In the genomic region with DNA sequence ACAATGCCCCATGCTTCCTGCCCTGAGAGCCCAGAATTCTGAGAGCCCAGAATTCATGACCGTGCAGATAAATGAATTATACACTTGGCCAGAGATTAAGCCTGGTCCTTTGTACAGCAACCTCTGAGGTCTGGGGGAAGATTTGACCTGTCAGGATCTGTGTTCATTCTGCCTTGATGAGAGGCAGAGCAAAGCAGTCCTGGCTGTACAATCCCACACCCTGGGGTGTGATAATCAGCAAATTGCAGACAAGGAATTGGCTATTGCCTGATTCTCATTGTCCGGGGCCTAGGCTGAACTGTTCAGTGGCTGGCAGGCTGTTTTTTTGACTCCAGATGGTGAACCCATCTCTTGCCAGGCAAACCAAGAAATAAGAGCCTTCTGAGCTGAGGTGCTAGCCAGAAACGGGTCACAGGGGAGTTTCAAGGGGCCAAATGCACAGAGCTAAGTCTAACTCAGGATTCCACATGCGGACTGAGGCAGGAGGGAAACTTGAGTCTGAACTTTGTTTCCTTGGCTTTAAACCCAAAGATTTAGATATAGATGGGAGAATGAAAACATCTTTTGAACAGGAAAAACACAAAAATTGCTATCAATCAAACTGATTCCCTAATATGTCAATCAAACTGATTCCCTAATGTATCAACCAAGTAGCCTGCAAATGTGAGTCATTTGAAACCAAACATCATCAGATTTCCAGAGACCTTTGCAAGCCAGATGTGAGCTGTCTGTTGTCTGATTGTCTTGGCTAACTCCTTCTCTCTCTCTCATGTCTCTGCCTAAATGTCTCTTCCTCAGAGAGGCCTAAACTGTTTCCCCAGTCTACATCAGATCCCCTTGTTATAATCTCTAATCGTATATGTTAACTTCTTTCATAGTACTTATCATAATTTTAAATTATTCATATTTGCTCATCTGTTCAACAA, we compare ENCODE assay signal across 16 cellular contexts.
"Had no signal": no experiment of that assay in that cellular context is flagged by ENCODE, and none has a peak within 500 bp of the region (broad histone marks: within the 10 kb centered on the region; RNA-seq: fewer than 3 reads in every experiment).

No MANE protein-coding gene starts in this region.

- H3K4me1 Mint-ChIP-seq: naive thymus-derived CD4-positive, alpha-beta T cell; stimulated activated naive CD8-positive, alpha-beta T cell treated with anti-CD3 and anti-CD28 coated beads, Interleukin-15, amount 100 ng/mL, for 72 hours had no signal

- H3K4me3 ChIP-seq: colonic mucosa, gastroesophageal sphincter, lung, testis had no signal

- H3K9me3 Mint-ChIP-seq: naive thymus-derived CD4-positive, alpha-beta T cell; stimulated activated naive CD8-positive, alpha-beta T cell treated with anti-CD3 and anti-CD28 coated beads, Interleukin-15, amount 100 ng/mL, for 72 hours had no signal

- H3K36me3 ChIP-seq: colonic mucosa, gastroesophageal sphincter had no signal

- H3K9me3 ChIP-seq: colonic mucosa, gastroesophageal sphincter, testis had no signal

- H3K36me3 Mint-ChIP-seq: activated naive CD8-positive, alpha-beta T cell; naive thymus-derived CD4-positive, alpha-beta T cell had no signal

- DNase-seq: activated CD4-positive, alpha-beta T cell treated with anti-CD3 and anti-CD28 coated beads, Interleukin-2, amount 50 U/mL, for 48 hours; activated CD4-positive, CD25-positive, alpha-beta regulatory T cell; activated gamma-delta T cell; activated T-cell treated with anti-CD3 and anti-CD28 coated beads, Interleukin-2, amount 50 U/mL, for 48 hours; colonic mucosa; effector CD8-positive, alpha-beta T cell; hippocampal formation; naive thymus-derived CD4-positive, alpha-beta T cell; stimulated activated CD4-positive, alpha-beta T cell treated with anti-CD3 and anti-CD28 coated beads, Interleukin-4, amount 100 ng/mL, for 1 hour; stimulated activated CD8-positive, alpha-beta memory T cell treated with anti-CD3 and anti-CD28 coated beads, Interleukin-4, amount 100 ng/mL, for 48 hours; stimulated activated naive CD8-positive, alpha-beta T cell treated with anti-CD3 and anti-CD28 coated beads, Interleukin-15, amount 100 ng/mL, for 72 hours; T-helper 2 cell; testis had no signal

- H3K27ac Mint-ChIP-seq: activated naive CD8-positive, alpha-beta T cell; naive thymus-derived CD4-positive, alpha-beta T cell; stimulated activated naive CD8-positive, alpha-beta T cell treated with anti-CD3 and anti-CD28 coated beads, Interleukin-15, amount 100 ng/mL, for 72 hours had no signal

- ATAC-seq: gastroesophageal sphincter; naive thymus-derived CD4-positive, alpha-beta T cell; stimulated activated naive CD8-positive, alpha-beta T cell treated with anti-CD3 and anti-CD28 coated beads, Interleukin-15, amount 100 ng/mL, for 72 hours had no signal

- H3K27ac ChIP-seq: colonic mucosa, testis had no signal

- H3K4me3 Mint-ChIP-seq: activated naive CD8-positive, alpha-beta T cell; naive thymus-derived CD4-positive, alpha-beta T cell; stimulated activated naive CD8-positive, alpha-beta T cell treated with anti-CD3 and anti-CD28 coated beads, Interleukin-15, amount 100 ng/mL, for 72 hours had no signal

- H3K27me3 Mint-ChIP-seq: stimulated activated naive CD8-positive, alpha-beta T cell treated with anti-CD3 and anti-CD28 coated beads, Interleukin-15, amount 100 ng/mL, for 72 hours had no signal

- H3K4me1 ChIP-seq: colonic mucosa, testis had no signal
